8 cellular contexts compared by ENCODE assay signal in the genomic region with DNA sequence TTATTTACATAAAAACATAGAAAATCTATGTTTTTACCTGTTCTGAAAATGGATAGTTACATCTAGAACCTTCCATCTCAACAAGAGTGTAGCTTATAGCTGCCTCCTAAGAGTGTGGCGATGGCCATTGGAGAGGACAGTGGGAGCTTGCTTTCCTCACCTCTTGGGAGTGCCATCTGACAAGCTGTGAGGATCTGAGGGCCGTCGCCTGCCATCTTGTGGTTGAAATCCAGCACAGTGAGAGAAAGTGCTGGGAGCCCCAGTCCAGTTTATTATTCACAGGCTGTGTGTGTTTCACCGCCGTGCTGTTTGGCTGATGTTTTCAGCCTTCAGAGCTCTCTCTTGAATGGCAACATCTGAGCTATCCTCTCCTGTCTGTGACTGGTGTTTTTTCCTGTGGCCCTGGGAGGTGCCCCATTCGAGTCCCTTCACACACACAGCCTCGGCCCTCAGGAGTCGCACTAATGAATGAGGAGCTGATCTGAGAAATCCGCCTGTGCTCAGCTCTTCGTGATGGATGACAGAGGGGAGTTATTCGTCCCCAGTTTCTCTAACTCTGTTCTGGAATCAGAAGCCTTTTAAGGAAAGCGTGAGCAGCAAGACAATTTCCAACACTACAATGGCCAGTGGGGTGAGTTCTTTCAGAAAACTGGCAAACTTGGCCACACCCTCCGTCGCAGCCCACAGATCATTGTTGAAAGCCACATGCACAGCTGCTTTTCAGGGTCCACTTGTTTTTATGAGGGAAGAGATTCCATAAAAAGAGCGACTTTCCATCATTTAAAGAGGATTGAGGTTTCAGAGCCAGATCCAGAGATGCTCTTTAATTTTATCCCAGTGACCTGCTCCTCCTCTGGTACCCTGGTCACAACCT.
DNase-seq lines count a peak whose midpoint lies in the region; ATAC-seq, FAIRE-seq and TF ChIP-seq lines count a peak whose summit lies in the region.

No MANE protein-coding gene starts in this region.

- intact Hi-C loops in left lung (cut with DNase I), result loop anchor here in 1 of 2 donors (5.0 kb wide), 1 partner anchor 227 kb away; no protein-coding TSS in a partner anchor
- intact Hi-C loops in tibial artery (cut with DNase I; ENCODE audit: low total_unique reads), result loop anchor here (2.0 to 5.0 kb wide), 2 partner anchors 170 to 227 kb away; partner anchors contain the start of gene PDZD2

- H3K27ac ChIP-seq in left lung (no peak overlapping the region), tibial artery (no peak overlapping the region)

- ATAC-seq in left lung, result peak; percentile 95

- H3K4me3 ChIP-seq in Jurkat, Clone E6-1 (ENCODE audit: low read length), result no peak overlapping the region
- H3K4me3 ChIP-seq in left lung (no peak overlapping the region), tibial artery (no peak overlapping the region)

- peak; percentile 32 for DNase-seq in Jurkat, Clone E6-1 (ENCODE audit: low read depth, low spot score)
- DNase-seq in RPMI7951 (ENCODE audit: low read depth), result peak; percentile 68
- peak; percentile 75 for DNase-seq in dermis blood vessel endothelial cell
- peak in 1 of 2 donors; percentile 54 for DNase-seq in left lung
- DNase-seq in tibial artery, result peak; percentile 67 to 80
- no peak for DNase-seq in OCI-M2 (lab: John Stamatoyannopoulos, UW; ENCODE audit: unreplicated experiment)

- H3K4me1 ChIP-seq in left lung, result no peaks in the 10 kb centered on the region
- H3K4me1 ChIP-seq in tibial artery, result peaks cover 0 to 4% (median 0%) of the 10 kb centered on the region in 4 donors

- H3K36me3 ChIP-seq in left lung (no peaks in the 10 kb centered on the region), tibial artery (no peaks in the 10 kb centered on the region)

- H3K27me3 ChIP-seq in left lung (no peaks in the 10 kb centered on the region), tibial artery (no peaks in the 10 kb centered on the region)

- peak; percentile 19 for FAIRE-seq in A204.1 (lab: Jason Lieb, UNC)

- peak; percentile 55 for TF ChIP-seq CTCF in GM12872 (IDR thresholded peaks at IDR 0.05; ENCODE audit: insufficient read depth, low read depth, low read length)
- TF ChIP-seq CTCF in left lung (IDR thresholded peaks at IDR 0.05), result peak; percentile 65 to 67
- TF ChIP-seq CTCF in tibial artery (IDR thresholded peaks at IDR 0.05), result peak; percentile 80 to 81

- H3K9me3 ChIP-seq in left lung, result no peaks in the 10 kb centered on the region
- no peaks in the 10 kb centered on the region for H3K9me3 ChIP-seq in tibial artery
